Comparison of ENCODE assay signal across 1 cellular context in the genomic region with DNA sequence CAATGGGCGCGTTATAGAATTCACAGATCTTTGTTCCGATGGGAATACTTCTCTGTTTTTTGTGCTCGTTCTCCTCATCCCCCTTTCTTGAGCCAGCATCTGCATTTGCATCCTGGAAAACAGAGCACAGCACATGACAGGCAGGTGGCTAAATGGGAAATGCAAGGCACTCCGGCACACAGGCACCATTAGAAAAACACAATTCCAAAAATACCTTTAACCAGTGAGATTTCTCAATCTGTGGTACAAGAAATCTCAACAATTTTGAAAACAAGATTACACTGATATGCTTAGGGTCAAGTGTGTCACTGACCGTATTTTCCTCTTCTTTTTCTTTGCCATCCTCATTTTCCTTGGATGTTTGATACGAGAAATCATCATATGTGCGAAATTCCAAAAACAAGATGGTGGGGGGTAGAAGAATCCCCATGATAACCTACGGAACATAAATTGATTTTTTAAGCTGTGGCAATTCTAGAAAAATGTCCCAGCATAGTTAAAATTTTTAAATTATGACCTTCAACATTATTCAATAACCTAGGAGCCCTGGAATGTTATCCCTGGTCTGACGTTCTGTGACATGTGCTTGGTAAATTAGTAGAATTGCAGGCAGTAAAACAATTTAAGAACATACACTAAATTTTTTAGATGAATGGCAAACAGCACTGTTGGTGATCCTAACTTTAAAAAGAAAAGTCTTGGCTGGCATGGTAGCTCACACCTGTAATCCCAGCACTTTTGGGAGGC.
TF ChIP-seq lines count a peak whose summit lies in the region.

No MANE protein-coding gene starts in this region.

TF ChIP-seq in GM23338, 12 proteins besides CTCF, POLR2A, EP300 and RAD21:
- TF ChIP-seq, protein P1, sequence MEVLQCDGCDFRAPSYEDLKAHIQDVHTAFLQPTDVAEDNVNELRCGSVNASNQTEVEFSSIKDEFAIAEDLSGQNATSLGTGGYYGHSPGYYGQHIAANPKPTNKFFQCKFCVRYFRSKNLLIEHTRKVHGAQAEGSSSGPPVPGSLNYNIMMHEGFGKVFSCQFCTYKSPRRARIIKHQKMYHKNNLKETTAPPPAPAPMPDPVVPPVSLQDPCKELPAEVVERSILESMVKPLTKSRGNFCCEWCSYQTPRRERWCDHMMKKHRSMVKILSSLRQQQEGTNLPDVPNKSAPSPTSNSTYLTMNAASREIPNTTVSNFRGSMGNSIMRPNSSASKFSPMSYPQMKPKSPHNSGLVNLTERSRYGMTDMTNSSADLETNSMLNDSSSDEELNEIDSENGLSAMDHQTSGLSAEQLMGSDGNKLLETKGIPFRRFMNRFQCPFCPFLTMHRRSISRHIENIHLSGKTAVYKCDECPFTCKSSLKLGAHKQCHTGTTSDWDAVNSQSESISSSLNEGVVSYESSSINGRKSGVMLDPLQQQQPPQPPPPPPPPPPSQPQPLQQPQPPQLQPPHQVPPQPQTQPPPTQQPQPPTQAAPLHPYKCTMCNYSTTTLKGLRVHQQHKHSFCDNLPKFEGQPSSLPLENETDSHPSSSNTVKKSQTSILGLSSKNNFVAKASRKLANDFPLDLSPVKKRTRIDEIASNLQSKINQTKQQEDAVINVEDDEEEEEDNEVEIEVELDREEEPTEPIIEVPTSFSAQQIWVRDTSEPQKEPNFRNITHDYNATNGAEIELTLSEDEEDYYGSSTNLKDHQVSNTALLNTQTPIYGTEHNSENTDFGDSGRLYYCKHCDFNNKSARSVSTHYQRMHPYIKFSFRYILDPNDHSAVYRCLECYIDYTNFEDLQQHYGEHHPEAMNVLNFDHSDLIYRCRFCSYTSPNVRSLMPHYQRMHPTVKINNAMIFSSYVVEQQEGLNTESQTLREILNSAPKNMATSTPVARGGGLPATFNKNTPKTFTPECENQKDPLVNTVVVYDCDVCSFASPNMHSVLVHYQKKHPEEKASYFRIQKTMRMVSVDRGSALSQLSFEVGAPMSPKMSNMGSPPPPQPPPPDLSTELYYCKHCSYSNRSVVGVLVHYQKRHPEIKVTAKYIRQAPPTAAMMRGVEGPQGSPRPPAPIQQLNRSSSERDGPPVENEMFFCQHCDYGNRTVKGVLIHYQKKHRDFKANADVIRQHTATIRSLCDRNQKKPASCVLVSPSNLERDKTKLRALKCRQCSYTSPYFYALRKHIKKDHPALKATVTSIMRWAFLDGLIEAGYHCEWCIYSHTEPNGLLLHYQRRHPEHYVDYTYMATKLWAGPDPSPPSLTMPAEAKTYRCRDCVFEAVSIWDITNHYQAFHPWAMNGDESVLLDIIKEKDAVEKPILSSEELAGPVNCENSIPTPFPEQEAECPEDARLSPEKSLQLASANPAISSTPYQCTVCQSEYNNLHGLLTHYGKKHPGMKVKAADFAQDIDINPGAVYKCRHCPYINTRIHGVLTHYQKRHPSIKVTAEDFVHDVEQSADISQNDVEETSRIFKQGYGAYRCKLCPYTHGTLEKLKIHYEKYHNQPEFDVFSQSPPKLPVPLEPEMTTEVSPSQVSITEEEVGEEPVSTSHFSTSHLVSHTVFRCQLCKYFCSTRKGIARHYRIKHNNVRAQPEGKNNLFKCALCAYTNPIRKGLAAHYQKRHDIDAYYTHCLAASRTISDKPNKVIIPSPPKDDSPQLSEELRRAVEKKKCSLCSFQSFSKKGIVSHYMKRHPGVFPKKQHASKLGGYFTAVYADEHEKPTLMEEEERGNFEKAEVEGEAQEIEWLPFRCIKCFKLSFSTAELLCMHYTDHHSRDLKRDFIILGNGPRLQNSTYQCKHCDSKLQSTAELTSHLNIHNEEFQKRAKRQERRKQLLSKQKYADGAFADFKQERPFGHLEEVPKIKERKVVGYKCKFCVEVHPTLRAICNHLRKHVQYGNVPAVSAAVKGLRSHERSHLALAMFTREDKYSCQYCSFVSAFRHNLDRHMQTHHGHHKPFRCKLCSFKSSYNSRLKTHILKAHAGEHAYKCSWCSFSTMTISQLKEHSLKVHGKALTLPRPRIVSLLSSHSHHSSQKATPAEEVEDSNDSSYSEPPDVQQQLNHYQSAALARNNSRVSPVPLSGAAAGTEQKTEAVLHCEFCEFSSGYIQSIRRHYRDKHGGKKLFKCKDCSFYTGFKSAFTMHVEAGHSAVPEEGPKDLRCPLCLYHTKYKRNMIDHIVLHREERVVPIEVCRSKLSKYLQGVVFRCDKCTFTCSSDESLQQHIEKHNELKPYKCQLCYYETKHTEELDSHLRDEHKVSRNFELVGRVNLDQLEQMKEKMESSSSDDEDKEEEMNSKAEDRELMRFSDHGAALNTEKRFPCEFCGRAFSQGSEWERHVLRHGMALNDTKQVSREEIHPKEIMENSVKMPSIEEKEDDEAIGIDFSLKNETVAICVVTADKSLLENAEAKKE (CRISPR knock-in tag; IDR thresholded peaks at IDR 0.05), result no peak
- TF ChIP-seq ZNF331 (CRISPR knock-in tag; IDR thresholded peaks at IDR 0.05; ENCODE audit: low read depth) (no peak), ZNF114 (CRISPR knock-in tag; IDR thresholded peaks at IDR 0.05) (no peak)
- TF ChIP-seq, protein P2, sequence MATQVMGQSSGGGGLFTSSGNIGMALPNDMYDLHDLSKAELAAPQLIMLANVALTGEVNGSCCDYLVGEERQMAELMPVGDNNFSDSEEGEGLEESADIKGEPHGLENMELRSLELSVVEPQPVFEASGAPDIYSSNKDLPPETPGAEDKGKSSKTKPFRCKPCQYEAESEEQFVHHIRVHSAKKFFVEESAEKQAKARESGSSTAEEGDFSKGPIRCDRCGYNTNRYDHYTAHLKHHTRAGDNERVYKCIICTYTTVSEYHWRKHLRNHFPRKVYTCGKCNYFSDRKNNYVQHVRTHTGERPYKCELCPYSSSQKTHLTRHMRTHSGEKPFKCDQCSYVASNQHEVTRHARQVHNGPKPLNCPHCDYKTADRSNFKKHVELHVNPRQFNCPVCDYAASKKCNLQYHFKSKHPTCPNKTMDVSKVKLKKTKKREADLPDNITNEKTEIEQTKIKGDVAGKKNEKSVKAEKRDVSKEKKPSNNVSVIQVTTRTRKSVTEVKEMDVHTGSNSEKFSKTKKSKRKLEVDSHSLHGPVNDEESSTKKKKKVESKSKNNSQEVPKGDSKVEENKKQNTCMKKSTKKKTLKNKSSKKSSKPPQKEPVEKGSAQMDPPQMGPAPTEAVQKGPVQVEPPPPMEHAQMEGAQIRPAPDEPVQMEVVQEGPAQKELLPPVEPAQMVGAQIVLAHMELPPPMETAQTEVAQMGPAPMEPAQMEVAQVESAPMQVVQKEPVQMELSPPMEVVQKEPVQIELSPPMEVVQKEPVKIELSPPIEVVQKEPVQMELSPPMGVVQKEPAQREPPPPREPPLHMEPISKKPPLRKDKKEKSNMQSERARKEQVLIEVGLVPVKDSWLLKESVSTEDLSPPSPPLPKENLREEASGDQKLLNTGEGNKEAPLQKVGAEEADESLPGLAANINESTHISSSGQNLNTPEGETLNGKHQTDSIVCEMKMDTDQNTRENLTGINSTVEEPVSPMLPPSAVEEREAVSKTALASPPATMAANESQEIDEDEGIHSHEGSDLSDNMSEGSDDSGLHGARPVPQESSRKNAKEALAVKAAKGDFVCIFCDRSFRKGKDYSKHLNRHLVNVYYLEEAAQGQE (IDR thresholded peaks at IDR 0.05; ENCODE audit: unreplicated experiment), result no peak
- TF ChIP-seq, protein P3, sequence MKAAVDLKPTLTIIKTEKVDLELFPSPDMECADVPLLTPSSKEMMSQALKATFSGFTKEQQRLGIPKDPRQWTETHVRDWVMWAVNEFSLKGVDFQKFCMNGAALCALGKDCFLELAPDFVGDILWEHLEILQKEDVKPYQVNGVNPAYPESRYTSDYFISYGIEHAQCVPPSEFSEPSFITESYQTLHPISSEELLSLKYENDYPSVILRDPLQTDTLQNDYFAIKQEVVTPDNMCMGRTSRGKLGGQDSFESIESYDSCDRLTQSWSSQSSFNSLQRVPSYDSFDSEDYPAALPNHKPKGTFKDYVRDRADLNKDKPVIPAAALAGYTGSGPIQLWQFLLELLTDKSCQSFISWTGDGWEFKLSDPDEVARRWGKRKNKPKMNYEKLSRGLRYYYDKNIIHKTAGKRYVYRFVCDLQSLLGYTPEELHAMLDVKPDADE (IDR thresholded peaks at IDR 0.05), result no peak
TF ChIP-seq in GM23338: peak in this region for 0.
